8 cellular contexts compared by ENCODE assay signal in genomic region chr9:99824378-99825157, GRCh38. TPM values are rescaled to one million over a fixed set of nuclear protein-coding genes. Genes with fewer than 3 reads are reported as not detected.
DNase-seq lines count a peak whose midpoint lies in the region; ATAC-seq and TF ChIP-seq lines count a peak whose summit lies in the region.

No MANE protein-coding gene starts in this region.

- peaks cover 0 to 18% (median 0%) of the 10 kb centered on the region in 45 donors for H3K27me3 ChIP-seq in dorsolateral prefrontal cortex

- H3K27me3 Mint-ChIP-seq in memory B cell = peaks cover 6% of the 10 kb centered on the region
- peaks cover 0 to 7% of the 10 kb centered on the region in 2 donors for H3K27me3 Mint-ChIP-seq in stimulated activated naive B cell treated with anti-CD40 and anti-IgM and Interleukin-4, amounts not matched to agents 10 μg/mL and 1 μg/mL and 100 μg/mL, for 72 hours

- ATAC-seq in memory B cell (ENCODE audit: low read depth) = peak; percentile 8
- ATAC-seq in stimulated activated naive B cell treated with anti-CD40 and anti-IgM and Interleukin-4, amounts not matched to agents 10 μg/mL and 1 μg/mL and 100 μg/mL, for 72 hours (replicated peaks) = peak; percentile 3 to 4
- no peak for ATAC-seq in HG03521 (IDR thresholded peaks at IDR 0.05; ENCODE audit: unreplicated experiment)

- H3K36me3 Mint-ChIP-seq in memory B cell = no peaks in the 10 kb centered on the region
- H3K36me3 Mint-ChIP-seq in stimulated activated naive B cell treated with anti-CD40 and anti-IgM and Interleukin-4, amounts not matched to agents 10 μg/mL and 1 μg/mL and 100 μg/mL, for 72 hours = peaks cover 75 to 81% of the 10 kb centered on the region in 2 donors

- peak overlapping the region in 7 of 59 donors; percentile 12 to 99 (median 36) for H3K27ac ChIP-seq in dorsolateral prefrontal cortex

- H3K27ac Mint-ChIP-seq in memory B cell = peak overlapping the region; percentile 98
- peak overlapping the region; percentile 100 for H3K27ac Mint-ChIP-seq in stimulated activated naive B cell treated with anti-CD40 and anti-IgM and Interleukin-4, amounts not matched to agents 10 μg/mL and 1 μg/mL and 100 μg/mL, for 72 hours

- intact Hi-C loops in dorsolateral prefrontal cortex (cut with DNase I) = loop anchor here (5.0 to 10.0 kb wide), 9 partner anchors 190 to 1027 kb away; partner anchors contain the start of genes ANKS6 (in 1 of the 2), ERP44 (in 1 of the 2) and INVS (in 1 of the 2)

- H3K4me3 ChIP-seq in dorsolateral prefrontal cortex = peak overlapping the region; percentile 67 to 100 (median 91)

- no peaks in the 10 kb centered on the region for H3K9me3 Mint-ChIP-seq in memory B cell
- no peaks in the 10 kb centered on the region for H3K9me3 Mint-ChIP-seq in stimulated activated naive B cell treated with anti-CD40 and anti-IgM and Interleukin-4, amounts not matched to agents 10 μg/mL and 1 μg/mL and 100 μg/mL, for 72 hours

- H3K4me3 Mint-ChIP-seq in memory B cell = peak overlapping the region; percentile 94
- H3K4me3 Mint-ChIP-seq in stimulated activated naive B cell treated with anti-CD40 and anti-IgM and Interleukin-4, amounts not matched to agents 10 μg/mL and 1 μg/mL and 100 μg/mL, for 72 hours = peak overlapping the region; percentile 78 to 99

- peak in 44 of 56 donors; percentile 8 to 57 (median 33) for TF ChIP-seq CTCF in dorsolateral prefrontal cortex (IDR thresholded peaks at IDR 0.05 in 54 of 56, conservative IDR thresholded peaks at IDR 0.05 in 2 of 56; ENCODE audit: low read depth in 1 of 56, partially characterized antibody in 56 of 56)

- peaks cover 23% of the 10 kb centered on the region for H3K4me1 Mint-ChIP-seq in memory B cell
- H3K4me1 Mint-ChIP-seq in stimulated activated naive B cell treated with anti-CD40 and anti-IgM and Interleukin-4, amounts not matched to agents 10 μg/mL and 1 μg/mL and 100 μg/mL, for 72 hours = peaks cover 50 to 79% of the 10 kb centered on the region in 2 donors

- DNase-seq in CD1c-positive myeloid dendritic cell (ENCODE audit: extremely low spot score) (peak; percentile 78), HK-2 (ENCODE audit: unreplicated experiment) (peak; percentile 27), dorsolateral prefrontal cortex (peak in 3 of 10 donors; percentile 18 to 47 (median 46)), memory B cell (ENCODE audit: low spot score in 2 of 2) (peak; percentile 78 to 80), DMS79 treated with DMSO at 0.1 percent for 48 hours (lab: John Stamatoyannopoulos, UW) (no peak)
- peak; percentile 58 for DNase-seq in activated CD4-positive, CD25-positive, alpha-beta regulatory T cell treated with anti-CD3 and anti-CD28 coated beads, Interleukin-2, amount 50 U/mL, for 72 hours
- peak; percentile 69 for DNase-seq in stimulated activated naive B cell treated with anti-CD40 and anti-IgM and Interleukin-4, amounts not matched to agents 10 μg/mL and 1 μg/mL and 100 μg/mL, for 72 hours

RNA-seq across cellular contexts. Expression of gene NR4A3, which starts 2.9 kb away (rescaled TPM):
- total RNA-seq in dorsolateral prefrontal cortex = 10 to 100 TPM in 8 of 120 experiments, 1 to 10 TPM in 112; 1.5 to 39.1 (median 4.3) TPM
